ENCODE assay signal across 11 cellular contexts in genomic region chr5:143413964-143414669, GRCh38. TPM values are rescaled to one million over a fixed set of nuclear protein-coding genes. Genes with fewer than 3 reads are reported as not detected.
DNase-seq lines count a peak whose midpoint lies in the region; ATAC-seq, FAIRE-seq and TF ChIP-seq lines count a peak whose summit lies in the region.
"Had no signal": no experiment of that assay in that cellular context is flagged by ENCODE, and none has a peak within 500 bp of the region (broad histone marks: within the 10 kb centered on the region; RNA-seq: fewer than 3 reads in every experiment).

No MANE protein-coding gene starts in this region.

- H3K36me3 ChIP-seq in naive thymus-derived CD4-positive, alpha-beta T cell (ENCODE audit: control insufficient read depth in 2 of 3, insufficient read depth in 3 of 3, low read length in 3 of 3): no peaks in the 10 kb centered on the region
- H3K36me3 ChIP-seq in stomach: no peaks in the 10 kb centered on the region

- H3K27ac Mint-ChIP-seq in activated B cell treated with CpG ODN at 0.5 μM for 24 hours: peak overlapping the region; percentile 64
- H3K27ac Mint-ChIP-seq in naive thymus-derived CD4-positive, alpha-beta T cell: no peak overlapping the region

- H3K27ac ChIP-seq in naive thymus-derived CD4-positive, alpha-beta T cell (ENCODE audit: low read depth, low read length): no peak overlapping the region
- no peak overlapping the region for H3K27ac ChIP-seq in stomach
- H3K27ac ChIP-seq: testis had no signal

- H3K9me3 Mint-ChIP-seq in activated B cell treated with CpG ODN at 0.5 μM for 24 hours: no peaks in the 10 kb centered on the region
- H3K9me3 Mint-ChIP-seq in naive thymus-derived CD4-positive, alpha-beta T cell: no peaks in the 10 kb centered on the region

- no peak for DNase-seq in GM12892 (ENCODE audit: insufficient read length)
- no peak for DNase-seq in activated B cell treated with CpG ODN at 0.5 μM for 24 hours
- DNase-seq in naive thymus-derived CD4-positive, alpha-beta T cell: no peak
- DNase-seq in dermis blood vessel endothelial cell: no peak
- DNase-seq in stomach: no peak
- no peak for DNase-seq in SHP77 (lab: John Stamatoyannopoulos, UW)
- DNase-seq: NCI-H526, testis had no signal

- intact Hi-C loops in activated B cell treated with CpG ODN at 0.5 μM for 24 hours (cut with micrococcal nuclease) (loop anchor here (1.0 kb wide), 1 partner anchor 8 kb away; no protein-coding TSS in a partner anchor), stomach (cut with DNase I; ENCODE audit: low total_unique reads) (no loop called here)
- intact Hi-C loops in naive thymus-derived CD4-positive, alpha-beta T cell (cut with micrococcal nuclease): no loop called here

- no peak for TF ChIP-seq EP300 in stomach (IDR thresholded peaks at IDR 0.05)

- no peaks in the 10 kb centered on the region for H3K9me3 ChIP-seq in naive thymus-derived CD4-positive, alpha-beta T cell (ENCODE audit: control insufficient read depth in 2 of 3, low read length in 3 of 3)
- H3K9me3 ChIP-seq in stomach: no peaks in the 10 kb centered on the region
- H3K9me3 ChIP-seq: testis had no signal

- TF ChIP-seq CTCF in activated B cell treated with CpG ODN at 0.5 μM for 24 hours (IDR thresholded peaks at IDR 0.05) (no peak), stomach (IDR thresholded peaks at IDR 0.05) (no peak)

- no peaks in the 10 kb centered on the region for H3K27me3 Mint-ChIP-seq in activated B cell treated with CpG ODN at 0.5 μM for 24 hours
- H3K27me3 Mint-ChIP-seq in naive thymus-derived CD4-positive, alpha-beta T cell: no peaks in the 10 kb centered on the region

- TF ChIP-seq POLR2A in GM12892 (IDR thresholded peaks at IDR 0.05; ENCODE audit: low read depth, low read length): no peak
- no peak for TF ChIP-seq POLR2A in stomach (IDR thresholded peaks at IDR 0.05)

- H3K4me1 ChIP-seq in naive thymus-derived CD4-positive, alpha-beta T cell (ENCODE audit: control insufficient read depth in 2 of 2, insufficient read depth in 2 of 2, low read length in 2 of 2): peaks cover 0 to 15% of the 10 kb centered on the region in 2 donors
- peaks cover 0 to 20% (median 16%) of the 10 kb centered on the region in 4 donors for H3K4me1 ChIP-seq in stomach
- H3K4me1 ChIP-seq: testis had no signal

- no peaks in the 10 kb centered on the region for H3K27me3 ChIP-seq in naive thymus-derived CD4-positive, alpha-beta T cell (ENCODE audit: control insufficient read depth in 2 of 2, insufficient read depth in 2 of 2, low read length in 2 of 2)
- no peaks in the 10 kb centered on the region for H3K27me3 ChIP-seq in stomach
- H3K27me3 ChIP-seq: testis had no signal

- peak overlapping the region; percentile 29 for H3K4me3 Mint-ChIP-seq in activated B cell treated with CpG ODN at 0.5 μM for 24 hours
- H3K4me3 Mint-ChIP-seq in naive thymus-derived CD4-positive, alpha-beta T cell: no peak overlapping the region

- H3K36me3 Mint-ChIP-seq in activated B cell treated with CpG ODN at 0.5 μM for 24 hours (ENCODE audit: low read depth): no peaks in the 10 kb centered on the region
- peaks cover 0 to 9% (median 7%) of the 10 kb centered on the region in 5 donors for H3K36me3 Mint-ChIP-seq in naive thymus-derived CD4-positive, alpha-beta T cell

- 57 to 72% (median 64%) methylated on average over 4 of the region's 4 CpGs for WGBS in stomach, 5 donors

- peaks cover 40% of the 10 kb centered on the region for H3K4me1 Mint-ChIP-seq in activated B cell treated with CpG ODN at 0.5 μM for 24 hours
- peaks cover 0 to 20% (median 5%) of the 10 kb centered on the region in 7 donors for H3K4me1 Mint-ChIP-seq in naive thymus-derived CD4-positive, alpha-beta T cell

- CTCF ChIA-PET in activated B cell treated with CpG ODN at 0.5 μM for 24 hours (lab: Charles Lee): interaction anchor here (2.1 kb wide), 1 partner anchor 10 kb away, joined by 10 read pairs; the partner anchor contains the start of gene NR3C1
- CTCF ChIA-PET in naive thymus-derived CD4-positive, alpha-beta T cell (lab: Charles Lee): no interaction called here

- ATAC-seq in GM19452 (IDR thresholded peaks at IDR 0.05; ENCODE audit: unreplicated experiment): peak; percentile 75
- peak; percentile 48 for ATAC-seq in HG03095 (IDR thresholded peaks at IDR 0.05; ENCODE audit: unreplicated experiment)
- ATAC-seq in activated B cell treated with CpG ODN at 0.5 μM for 24 hours (ENCODE audit: low read depth): peak; percentile 85
- ATAC-seq in naive thymus-derived CD4-positive, alpha-beta T cell: no peak

- POLR2A ChIA-PET in activated B cell treated with CpG ODN at 0.5 μM for 24 hours (lab: Charles Lee): interaction anchor here (0.9 to 3.4 kb wide), 5 partner anchors 10 to 412 kb away, joined by 3 to 42 read pairs (median 5); partner anchors contain the start of gene NR3C1
- POLR2A ChIA-PET in naive thymus-derived CD4-positive, alpha-beta T cell (lab: Charles Lee): interaction anchor here (0.7 to 7.8 kb wide), 4 partner anchors 10 to 22 kb away, joined by 3 to 38 read pairs (median 7); no protein-coding TSS in a partner anchor

- no peak overlapping the region for H3K4me3 ChIP-seq in naive thymus-derived CD4-positive, alpha-beta T cell (ENCODE audit: low read length)
- no peak overlapping the region for H3K4me3 ChIP-seq in stomach
- H3K4me3 ChIP-seq: testis had no signal

- peak; percentile 92 for FAIRE-seq in GM12892 (lab: Jason Lieb, UNC)
- FAIRE-seq: colon had no signal

RNA-seq across cellular contexts. Expression of gene NR3C1, which starts 10.6 kb away (rescaled TPM):
- polyA plus RNA-seq in GM12892 (2012; ENCODE audit: missing spikeins): 104 TPM
- total RNA-seq in activated B cell treated with CpG ODN at 0.5 μM for 24 hours: 105 and 110 TPM in 2 replicates
- total RNA-seq in naive thymus-derived CD4-positive, alpha-beta T cell: 100 to 1,000 TPM in 3 of 5 experiments, 10 to 100 TPM in 2; 68.0 to 140 (median 121) TPM
- 10 to 100 TPM; 86.1 to 90.2 TPM for polyA plus RNA-seq in naive thymus-derived CD4-positive, alpha-beta T cell
- 19.7 and 21.4 TPM in 2 replicates for total RNA-seq in dermis blood vessel endothelial cell
- 10 to 100 TPM in 4 of 5 donors, 1 to 10 TPM in 1; 6.4 to 82.8 (median 52.6) TPM for total RNA-seq in stomach
- polyA plus RNA-seq in stomach: 10 to 100 TPM; 11.5 to 18.6 (median 12.9) TPM
